ENCODE assay signal across 20 cellular contexts in genomic region chr6:17968876-17969275, GRCh38. TPM values are rescaled to one million over a fixed set of nuclear protein-coding genes. Genes with fewer than 3 reads are reported as not detected.
"Had no signal": no experiment of that assay in that cellular context is flagged by ENCODE, and none has a peak within 500 bp of the region (broad histone marks: within the 10 kb centered on the region; RNA-seq: fewer than 3 reads in every experiment).

No MANE protein-coding gene starts in this region.

- H3K36me3 ChIP-seq: adrenal gland, right atrium auricular region had no signal

- H3K4me3 ChIP-seq: adrenal gland, coronary artery, mucosa of descending colon, right atrium auricular region, skin epidermis had no signal

- ATAC-seq: activated T-cell treated with anti-CD3 and anti-CD28 coated beads, Interleukin-2, amount 50 U/mL, for 4 hours; mucosa of descending colon; naive thymus-derived CD4-positive, alpha-beta T cell had no signal

- H3K27ac ChIP-seq: adrenal gland, VCaP had no signal

- H3K27me3 ChIP-seq: adrenal gland, right atrium auricular region had no signal

- H3K9me3 ChIP-seq: adrenal gland, mucosa of descending colon, right atrium auricular region had no signal

- DNase-seq: activated CD4-positive, alpha-beta memory T cell treated with anti-CD3 and anti-CD28 coated beads, Interleukin-2, amount 10 ng/mL, durations not matched to agents 7 days and 5 days; activated effector memory CD4-positive, alpha-beta T cell treated with Interleukin-2 at 50 U/mL for 16 hours; activated T-cell treated with anti-CD3 and anti-CD28 coated beads, Interleukin-2, amount 50 U/mL, for 4 hours; adrenal gland; central memory CD4-positive, alpha-beta T cell; effector CD4-positive, alpha-beta T cell; mucosa of descending colon; naive thymus-derived CD4-positive, alpha-beta T cell; posterior cingulate gyrus; stimulated activated CD4-positive, alpha-beta T cell treated with anti-CD3 and anti-CD28 coated beads, Interleukin-4, amount 100 ng/mL, for 4 hours; stimulated activated CD8-positive, alpha-beta memory T cell treated with anti-CD3 and anti-CD28 coated beads, Interleukin-4, amount 100 ng/mL, for 48 hours; stimulated activated naive CD4-positive, alpha-beta T cell treated with Interleukin-2 at 50 U/mL for 16 hours; T-helper 1 cell; T1000; trophoblast cell had no signal

- FAIRE-seq: frontal cortex had no signal

RNA-seq across cellular contexts. Expression of gene KIF13A, which starts 18.6 kb away (rescaled TPM):
- total RNA-seq: activated CD4-positive, alpha-beta memory T cell treated with anti-CD3 and anti-CD28 coated beads, Interleukin-2, amount 10 ng/mL, durations not matched to agents 7 days and 5 days had no signal
- polyA plus RNA-seq: naive thymus-derived CD4-positive, alpha-beta T cell had no signal
